13 cellular contexts compared by ENCODE assay signal in the genomic region with DNA sequence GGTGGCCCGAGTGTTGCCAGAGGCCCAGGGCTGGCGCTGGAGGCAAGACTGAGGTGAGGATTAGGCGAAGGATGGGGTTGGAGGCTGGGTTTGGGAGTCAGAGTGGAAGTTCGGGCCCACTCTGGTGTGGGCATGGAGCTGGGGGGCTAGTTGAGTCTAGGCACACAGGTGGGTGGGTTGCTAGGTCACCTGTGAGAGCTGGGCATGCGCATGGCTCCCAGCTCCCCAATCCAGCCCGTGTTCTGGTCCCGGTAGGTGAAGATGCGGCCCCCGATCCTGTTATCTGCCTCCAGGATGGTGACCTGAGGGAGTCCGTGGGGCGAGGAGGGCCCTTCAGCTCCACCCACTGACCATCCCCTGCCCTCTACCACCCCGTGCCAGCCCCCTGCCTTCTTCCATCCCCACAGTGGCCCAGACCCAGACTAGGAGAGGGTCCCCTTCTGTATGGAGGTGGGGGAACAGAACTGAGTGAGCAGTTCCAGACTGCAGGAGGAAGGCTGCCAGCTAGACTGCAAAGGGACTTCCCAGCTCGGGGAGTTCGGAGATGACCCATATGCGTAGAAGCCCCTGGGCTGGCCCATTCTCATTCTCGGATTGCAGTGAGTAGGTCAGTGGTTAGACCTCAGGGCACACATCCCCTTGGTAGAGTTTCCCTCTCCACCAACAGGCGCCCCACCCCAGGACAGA. TPM values are rescaled to one million over a fixed set of nuclear protein-coding genes. Genes with fewer than 3 reads are reported as not detected.
DNase-seq lines count a peak whose midpoint lies in the region; ATAC-seq, FAIRE-seq and TF ChIP-seq lines count a peak whose summit lies in the region.
"Had no signal": no experiment of that assay in that cellular context is flagged by ENCODE, and none has a peak within 500 bp of the region (broad histone marks: within the 10 kb centered on the region; RNA-seq: fewer than 3 reads in every experiment).

No MANE protein-coding gene starts in this region.

- TF ChIP-seq CTCF in K562 (IDR thresholded peaks at IDR 0.05 in 2 of 3, conservative IDR thresholded peaks at IDR 0.05 in 1 of 3; ENCODE audit: insufficient read depth in 2 of 3, low read depth in 1 of 3, low read length in 3 of 3), result no peak

- H3K27ac ChIP-seq in K562 (ENCODE audit: extremely low read depth, low read depth, low read length), result no peak overlapping the region

- H2AFZ ChIP-seq in K562 (ENCODE audit: low read depth, low read length), result no peak overlapping the region

- intact Hi-C loops in K562 (cut with micrococcal nuclease), result no loop called here

- DNase-seq in stimulated activated naive CD4-positive, alpha-beta T cell treated with Interleukin-2 at 50 U/mL for 16 hours (lab: John Stamatoyannopoulos, UW), result peak; percentile 55
- DNase-seq in stimulated activated naive CD4-positive, alpha-beta T cell (lab: John Stamatoyannopoulos, UW), result no peak
- DNase-seq in K562 (ENCODE audit: extremely low read depth in 1 of 4, low spot score in 3 of 4) (no peak), NCI-H526 (lab: John Stamatoyannopoulos, UW) (no peak), HuH-7 (ENCODE audit: low spot score) (no peak)
- DNase-seq: left colon, spleen had no signal

- CTCF ChIA-PET in K562 (lab: Yijun Ruan, JAX; ENCODE audit: low intra/inter-chr PET ratio), result no interaction called here

- no peak overlapping the region for H3K4me3 Mint-ChIP-seq in IgD-negative memory B cell
- H3K4me3 Mint-ChIP-seq: neural crest cell had no signal

- no peaks in the 10 kb centered on the region for H3K36me3 ChIP-seq in K562 (ENCODE audit: control insufficient read depth, insufficient read depth, low read length)
- H3K36me3 ChIP-seq: spleen had no signal

- peaks cover 4% of the 10 kb centered on the region for H3K27me3 Mint-ChIP-seq in IgD-negative memory B cell

- ATAC-seq in K562 (no peak), HG02970 (IDR thresholded peaks at IDR 0.05; ENCODE audit: low FRiP score, unreplicated experiment) (no peak), HG03442 (IDR thresholded peaks at IDR 0.05; ENCODE audit: unreplicated experiment) (no peak)
- ATAC-seq: left colon had no signal

- peaks cover 3% of the 10 kb centered on the region; the same call in 1 of the 2 replicates for H4K20me1 ChIP-seq in K562 (replicated peaks; ENCODE audit: control insufficient read depth, insufficient read depth, low read length)

- H3K9me3 Mint-ChIP-seq in IgD-negative memory B cell, result no peaks in the 10 kb centered on the region
- H3K9me3 Mint-ChIP-seq: neural crest cell had no signal

- peaks cover 7% of the 10 kb centered on the region for H3K9me1 ChIP-seq in K562 (ENCODE audit: control insufficient read depth, insufficient read depth, low read length)

- no peaks in the 10 kb centered on the region for H3K79me2 ChIP-seq in K562 (ENCODE audit: control insufficient read depth, insufficient read depth, low read length)

- no TSS peak for BruUV-seq in K562 (replicated peaks; lab: Mats Ljungman, UMichigan)

- in situ Hi-C loops in K562 (cut with MboI), result loop anchor here (5.0 kb wide), 1 partner anchor 87 kb away; no protein-coding TSS in a partner anchor

- H3K4me1 ChIP-seq in K562 (replicated peaks in 1 of 2; ENCODE audit: control insufficient read depth in 2 of 2, insufficient read depth in 2 of 2, low read length in 2 of 2), result peaks cover 4 to 44% of the 10 kb centered on the region in 2 experiments; a peak in 4 of 5 replicates

- no peak for TF ChIP-seq POLR2A in K562 (conservative IDR thresholded peaks at IDR 0.05)

- WGBS in K562 (ENCODE audit: insufficient coverage, low coverage, missing lambda C conversion rate), result 19% methylated on average over 16 of the region's 17 CpGs

- no peak for TF ChIP-seq EP300 in K562 (IDR thresholded peaks at IDR 0.05; ENCODE audit: low read length)

- H3K9me3 ChIP-seq in K562 (replicated peaks; ENCODE audit: control insufficient read depth, insufficient read depth, low read depth, low read length), result no peaks in the 10 kb centered on the region
- H3K9me3 ChIP-seq: spleen had no signal

- FAIRE-seq in K562 (lab: Jason Lieb, UNC), result no peak
- FAIRE-seq: HTR-8/SVneo had no signal

- peak overlapping the region in 1 of 2 experiments; percentile 43; a peak in 1 of 4 replicates for H3K9ac ChIP-seq in K562 (ENCODE audit: insufficient read depth in 1 of 2, low read depth in 2 of 2, low read length in 2 of 2)

- H3K4me1 Mint-ChIP-seq in IgD-negative memory B cell, result peaks cover 19 to 28% (median 19%) of the 10 kb centered on the region in 3 donors

- no peaks in the 10 kb centered on the region for H3K36me3 Mint-ChIP-seq in IgD-negative memory B cell

- H3K27ac Mint-ChIP-seq in IgD-negative memory B cell, result peak overlapping the region in 2 of 3 donors; percentile 42 to 77

- H3K27me3 ChIP-seq in K562 (ENCODE audit: control insufficient read depth in 2 of 2, insufficient read depth in 2 of 2, low read length in 2 of 2), result peaks cover 2 to 14% of the 10 kb centered on the region in 2 experiments; a peak in 3 of 5 replicates

- H3K4me3 ChIP-seq in K562, result no peak overlapping the region
- H3K4me3 ChIP-seq: spleen had no signal

- no peak overlapping the region for H3K4me2 ChIP-seq in K562 (ENCODE audit: insufficient read depth, low read length)

- TF ChIP-seq RAD21 in K562 (CRISPR knock-in tag; conservative IDR thresholded peaks at IDR 0.05 in 1 of 2, IDR thresholded peaks at IDR 0.05 in 1 of 2), result no peak

- POLR2A ChIA-PET in K562 (lab: Yijun Ruan, JAX), result interaction anchor here (0.9 to 2.1 kb wide), 7 partner anchors 8 to 45 kb away, joined by 3 to 8 read pairs (median 4); no protein-coding TSS in a partner anchor

RNA-seq across cellular contexts. Expression of a gene that starts 1.7 kb away (rescaled TPM):
- 0.39 TPM for polyA plus RNA-seq in IgD-negative memory B cell
- total RNA-seq in K562 (2011; cell fraction: chromatin; rRNA removed; ENCODE audit: low replicate concordance), result 0.93 TPM in 1 of 2 replicates, not detected in the other
- 1.8 TPM in 2 replicates for total RNA-seq in K562 (2011; cell fraction: nucleolus; rRNA removed)
- 0.37 and 0.46 TPM in 2 replicates for total RNA-seq in K562 (2011; cell fraction: nucleoplasm; rRNA removed)
- 0.90 and 0.95 TPM in 2 replicates for total RNA-seq in K562 (2014; rRNA removed)
- total RNA-seq in K562 (2014; rRNA removed; fragmentation: Illumina TruSeq; extraction: Trizol), result 0.33 TPM in 1 of 2 replicates, not detected in the other
- total RNA-seq in K562 (2015; rRNA removed; fragmentation: Illumina TruSeq; extraction: Trizol), result 0.19 and 0.43 TPM in 2 replicates
- 0.55 and 0.76 TPM in 2 replicates for total RNA-seq in K562 (2021)
- polyA plus RNA-seq in K562 (2011; rRNA removed), result 0.06 and 0.31 TPM in 2 replicates
- 0.04 and 0.36 TPM in 2 replicates for polyA plus RNA-seq in K562 (2011; cell fraction: cytosol; rRNA removed)
- 0.24 and 0.27 TPM in 2 replicates for polyA plus RNA-seq in K562 (2011; cell fraction: nucleus; rRNA removed)
- polyA plus RNA-seq in K562 (2012), result 0.50 and 0.56 TPM in 2 replicates
- polyA plus RNA-seq in K562 (2014; fragmentation: Illumina TruSeq; extraction: Trizol), result 0.15 TPM in 1 of 2 replicates, not detected in the other
- polyA plus RNA-seq in K562 (2014; fragmentation: Nextera tagmentation; extraction: Ambion mirVana), result under 1 TPM in 1 of 2 experiments, not detected in 1; 0.13 TPM
- polyA plus RNA-seq in K562 (2014; rRNA removed), result 0.09 and 0.44 TPM in 2 replicates
- polyA minus RNA-seq in K562 (2011; rRNA and poly(A)+ RNA removed), result 0.11 TPM in 1 of 2 replicates, not detected in the other
- polyA minus RNA-seq in K562 (2011; cell fraction: cytosol; rRNA and poly(A)+ RNA removed), result 0.67 and 0.73 TPM in 2 replicates
- 0.67 and 0.81 TPM in 2 replicates for polyA minus RNA-seq in K562 (2011; cell fraction: nucleus; rRNA and poly(A)+ RNA removed)
- total RNA-seq: temporal lobe had no signal

RNA-seq across cellular contexts. Expression of a gene that starts 17.5 kb away (rescaled TPM):
- 19.1 TPM for polyA plus RNA-seq in IgD-negative memory B cell
- 34.8 and 78.7 TPM in 2 replicates for total RNA-seq in K562 (2011; cell fraction: chromatin; rRNA removed; ENCODE audit: low replicate concordance)
- 40.9 and 43.4 TPM in 2 replicates for total RNA-seq in K562 (2011; cell fraction: nucleolus; rRNA removed)
- total RNA-seq in K562 (2011; cell fraction: nucleoplasm; rRNA removed), result 33.2 and 34.5 TPM in 2 replicates
- total RNA-seq in K562 (2014; rRNA removed), result 3.8 and 6.8 TPM in 2 replicates
- 2.6 and 3.2 TPM in 2 replicates for total RNA-seq in K562 (2014; rRNA removed; fragmentation: Illumina TruSeq; extraction: Trizol)
- total RNA-seq in K562 (2015; rRNA removed; fragmentation: Illumina TruSeq; extraction: Trizol), result 2.4 and 3.5 TPM in 2 replicates
- 14.2 and 16.0 TPM in 2 replicates for total RNA-seq in K562 (2021)
- 7.4 and 10.5 TPM in 2 replicates for polyA plus RNA-seq in K562 (2011; rRNA removed)
- polyA plus RNA-seq in K562 (2011; cell fraction: cytosol; rRNA removed), result 8.7 and 14.7 TPM in 2 replicates
- 33.2 and 48.4 TPM in 2 replicates for polyA plus RNA-seq in K562 (2011; cell fraction: nucleus; rRNA removed)
- polyA plus RNA-seq in K562 (2012), result 15.8 and 16.9 TPM in 2 replicates
- polyA plus RNA-seq in K562 (2014; fragmentation: Illumina TruSeq; extraction: Trizol), result 8.7 and 11.7 TPM in 2 replicates
- polyA plus RNA-seq in K562 (2014; fragmentation: Nextera tagmentation; extraction: Ambion mirVana), result under 1 TPM; 0.42 to 0.46 TPM
- polyA plus RNA-seq in K562 (2014; rRNA removed), result 14.7 and 18.2 TPM in 2 replicates
- polyA minus RNA-seq in K562 (2011; rRNA and poly(A)+ RNA removed), result 5.7 and 7.2 TPM in 2 replicates
- polyA minus RNA-seq in K562 (2011; cell fraction: cytosol; rRNA and poly(A)+ RNA removed), result 9.1 and 9.2 TPM in 2 replicates
- 12.3 and 15.3 TPM in 2 replicates for polyA minus RNA-seq in K562 (2011; cell fraction: nucleus; rRNA and poly(A)+ RNA removed)

RNA-seq across cellular contexts. Expression of a gene that starts 17.9 kb away (rescaled TPM):
- polyA plus RNA-seq in IgD-negative memory B cell, result 5.0 TPM
- total RNA-seq in K562 (2011; cell fraction: chromatin; rRNA removed; ENCODE audit: low replicate concordance), result 24.5 and 49.9 TPM in 2 replicates
- 34.3 and 39.9 TPM in 2 replicates for total RNA-seq in K562 (2011; cell fraction: nucleolus; rRNA removed)
- 26.9 and 29.9 TPM in 2 replicates for total RNA-seq in K562 (2011; cell fraction: nucleoplasm; rRNA removed)
- total RNA-seq in K562 (2014; rRNA removed), result 25.7 and 33.8 TPM in 2 replicates
- total RNA-seq in K562 (2014; rRNA removed; fragmentation: Illumina TruSeq; extraction: Trizol), result 5.7 and 6.9 TPM in 2 replicates
- 13.5 and 14.4 TPM in 2 replicates for total RNA-seq in K562 (2015; rRNA removed; fragmentation: Illumina TruSeq; extraction: Trizol)
- total RNA-seq in K562 (2021), result 50.1 and 50.3 TPM in 2 replicates
- polyA plus RNA-seq in K562 (2011; rRNA removed), result 17.1 and 22.4 TPM in 2 replicates
- polyA plus RNA-seq in K562 (2011; cell fraction: cytosol; rRNA removed), result 34.5 and 68.9 TPM in 2 replicates
- 33.2 and 55.4 TPM in 2 replicates for polyA plus RNA-seq in K562 (2011; cell fraction: nucleus; rRNA removed)
- 31.8 and 37.6 TPM in 2 replicates for polyA plus RNA-seq in K562 (2012)
- polyA plus RNA-seq in K562 (2014; fragmentation: Illumina TruSeq; extraction: Trizol), result 39.0 and 40.7 TPM in 2 replicates
- polyA plus RNA-seq in K562 (2014; fragmentation: Nextera tagmentation; extraction: Ambion mirVana), result 1 to 10 TPM; 1.2 TPM
- 38.2 and 45.4 TPM in 2 replicates for polyA plus RNA-seq in K562 (2014; rRNA removed)
- polyA minus RNA-seq in K562 (2011; rRNA and poly(A)+ RNA removed), result 7.8 and 10.3 TPM in 2 replicates
- 17.4 and 21.4 TPM in 2 replicates for polyA minus RNA-seq in K562 (2011; cell fraction: cytosol; rRNA and poly(A)+ RNA removed)
- polyA minus RNA-seq in K562 (2011; cell fraction: nucleus; rRNA and poly(A)+ RNA removed), result 18.2 and 22.4 TPM in 2 replicates

RNA-seq across cellular contexts. Expression of a gene that starts 27.6 kb away (rescaled TPM):
- polyA plus RNA-seq in IgD-negative memory B cell (56.3 TPM), K562 (2011; rRNA removed) (13.7 and 21.3 TPM in 2 replicates), K562 (2014; fragmentation: Illumina TruSeq; extraction: Trizol) (26.7 and 30.0 TPM in 2 replicates), K562 (2014; fragmentation: Nextera tagmentation; extraction: Ambion mirVana) (1 to 10 TPM; 2.8 to 3.1 TPM), K562 (2014; rRNA removed) (64.0 and 71.3 TPM in 2 replicates)
- total RNA-seq in K562 (2011; cell fraction: chromatin; rRNA removed; ENCODE audit: low replicate concordance), result 168 and 404 TPM in 2 replicates
- total RNA-seq in K562 (2011; cell fraction: nucleolus; rRNA removed), result 252 and 258 TPM in 2 replicates
- 178 and 185 TPM in 2 replicates for total RNA-seq in K562 (2011; cell fraction: nucleoplasm; rRNA removed)
- total RNA-seq in K562 (2014; rRNA removed) (56.0 and 59.3 TPM in 2 replicates), K562 (2014; rRNA removed; fragmentation: Illumina TruSeq; extraction: Trizol) (12.3 and 18.1 TPM in 2 replicates), K562 (2015; rRNA removed; fragmentation: Illumina TruSeq; extraction: Trizol) (25.3 and 29.4 TPM in 2 replicates), K562 (2021) (84.9 and 85.4 TPM in 2 replicates)
- polyA plus RNA-seq in K562 (2011; cell fraction: cytosol; rRNA removed), result 12.2 and 25.9 TPM in 2 replicates
- polyA plus RNA-seq in K562 (2011; cell fraction: nucleus; rRNA removed), result 123 and 164 TPM in 2 replicates
- polyA plus RNA-seq in K562 (2012), result 56.7 and 64.2 TPM in 2 replicates
- polyA minus RNA-seq in K562 (2011; rRNA and poly(A)+ RNA removed), result 6.7 and 8.2 TPM in 2 replicates
- 22.8 and 136 TPM in 2 replicates for polyA minus RNA-seq in K562 (2011; cell fraction: cytosol; rRNA and poly(A)+ RNA removed)
- 48.2 and 49.9 TPM in 2 replicates for polyA minus RNA-seq in K562 (2011; cell fraction: nucleus; rRNA and poly(A)+ RNA removed)

RNA-seq across cellular contexts. Expression of a gene that starts 34.0 kb away (rescaled TPM):
- polyA plus RNA-seq in IgD-negative memory B cell, result 3.4 TPM
- 9.2 and 9.5 TPM in 2 replicates for total RNA-seq in K562 (2011; cell fraction: chromatin; rRNA removed; ENCODE audit: low replicate concordance)
- total RNA-seq in K562 (2011; cell fraction: nucleolus; rRNA removed), result 5.7 and 9.2 TPM in 2 replicates
- 10.9 and 12.4 TPM in 2 replicates for total RNA-seq in K562 (2011; cell fraction: nucleoplasm; rRNA removed)
- total RNA-seq in K562 (2014; rRNA removed), result 20.5 and 21.7 TPM in 2 replicates
- 10.8 and 11.1 TPM in 2 replicates for total RNA-seq in K562 (2014; rRNA removed; fragmentation: Illumina TruSeq; extraction: Trizol)
- total RNA-seq in K562 (2015; rRNA removed; fragmentation: Illumina TruSeq; extraction: Trizol), result 11.1 and 13.0 TPM in 2 replicates
- total RNA-seq in K562 (2021), result 52.4 and 57.6 TPM in 2 replicates
- 3.0 and 5.9 TPM in 2 replicates for polyA plus RNA-seq in K562 (2011; rRNA removed)
- 4.5 and 8.9 TPM in 2 replicates for polyA plus RNA-seq in K562 (2011; cell fraction: cytosol; rRNA removed)
- 6.4 and 6.8 TPM in 2 replicates for polyA plus RNA-seq in K562 (2011; cell fraction: nucleus; rRNA removed)
- 38.4 and 739 TPM in 2 replicates for polyA plus RNA-seq in K562 (2012)
- polyA plus RNA-seq in K562 (2014; fragmentation: Illumina TruSeq; extraction: Trizol), result 30.7 and 53.3 TPM in 2 replicates
- 1 to 10 TPM; 3.8 to 5.2 TPM for polyA plus RNA-seq in K562 (2014; fragmentation: Nextera tagmentation; extraction: Ambion mirVana)
- 39.6 and 42.8 TPM in 2 replicates for polyA plus RNA-seq in K562 (2014; rRNA removed)
- 0.74 and 1.9 TPM in 2 replicates for polyA minus RNA-seq in K562 (2011; rRNA and poly(A)+ RNA removed)
- polyA minus RNA-seq in K562 (2011; cell fraction: cytosol; rRNA and poly(A)+ RNA removed), result 2.4 and 4.5 TPM in 2 replicates
- 0.54 and 0.89 TPM in 2 replicates for polyA minus RNA-seq in K562 (2011; cell fraction: nucleus; rRNA and poly(A)+ RNA removed)
